ENCODE assay signal across 3 cellular contexts in the genomic region with DNA sequence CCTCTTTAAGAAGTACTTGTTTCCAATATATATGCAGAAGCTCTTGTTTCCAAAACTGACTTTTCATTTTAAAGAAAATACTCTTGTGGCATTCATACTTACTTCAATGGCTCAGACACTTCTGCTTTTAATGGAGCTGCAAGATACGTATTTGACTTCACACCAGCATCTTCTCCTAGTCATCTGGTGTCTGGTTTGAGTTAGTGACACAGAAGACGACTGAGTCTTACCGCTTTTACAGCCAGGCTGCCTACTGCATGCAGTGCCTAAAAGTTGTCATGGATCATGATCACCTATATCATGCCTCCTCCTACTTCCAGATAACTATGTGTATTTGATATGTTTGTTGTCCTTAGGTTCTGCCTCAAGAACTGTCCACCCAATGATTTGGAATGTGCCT.
TF ChIP-seq lines count a peak whose summit lies in the region.

No MANE protein-coding gene starts in this region.

TF ChIP-seq in SK-N-SH, 30 proteins besides CTCF, POLR2A, EP300 and RAD21 (continued from another document):
- TF ChIP-seq SIN3A (IDR thresholded peaks at IDR 0.05; ENCODE audit: borderline replicate concordance, low read depth, low read length), result no peak
- no peak for TF ChIP-seq RFX5 (IDR thresholded peaks at IDR 0.05; ENCODE audit: low read length)
- no peak for TF ChIP-seq CHD2 (IDR thresholded peaks at IDR 0.05; ENCODE audit: low read length, partially characterized antibody)
- no peak for TF ChIP-seq ELF1 (IDR thresholded peaks at IDR 0.05)
- TF ChIP-seq JUND (IDR thresholded peaks at IDR 0.05), result no peak
- no peak for TF ChIP-seq NFIC (IDR thresholded peaks at IDR 0.05; ENCODE audit: borderline replicate concordance)
- no peak for TF ChIP-seq IRF3 (IDR thresholded peaks at IDR 0.05; ENCODE audit: low read depth, low read length)
- no peak for TF ChIP-seq FOXM1 (IDR thresholded peaks at IDR 0.05; ENCODE audit: low read depth)
- no peak for TF ChIP-seq NRF1 (IDR thresholded peaks at IDR 0.05; ENCODE audit: low read depth, low read length)
- TF ChIP-seq RXRA (IDR thresholded peaks at IDR 0.05; ENCODE audit: borderline replicate concordance, low read depth), result no peak
- no peak for TF ChIP-seq TEAD4 (IDR thresholded peaks at IDR 0.05; ENCODE audit: borderline replicate concordance, insufficient read depth)
- no peak for TF ChIP-seq TAF1 (IDR thresholded peaks at IDR 0.05; ENCODE audit: borderline replicate concordance, low read depth, low read length)
- no peak for TF ChIP-seq PBX3 (IDR thresholded peaks at IDR 0.05)
- TF ChIP-seq, protein P1, sequence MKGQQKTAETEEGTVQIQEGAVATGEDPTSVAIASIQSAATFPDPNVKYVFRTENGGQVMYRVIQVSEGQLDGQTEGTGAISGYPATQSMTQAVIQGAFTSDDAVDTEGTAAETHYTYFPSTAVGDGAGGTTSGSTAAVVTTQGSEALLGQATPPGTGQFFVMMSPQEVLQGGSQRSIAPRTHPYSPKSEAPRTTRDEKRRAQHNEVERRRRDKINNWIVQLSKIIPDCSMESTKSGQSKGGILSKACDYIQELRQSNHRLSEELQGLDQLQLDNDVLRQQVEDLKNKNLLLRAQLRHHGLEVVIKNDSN (IDR thresholded peaks at IDR 0.05; ENCODE audit: borderline replicate concordance, low read depth), result no peak
- TF ChIP-seq RCOR1 (IDR thresholded peaks at IDR 0.05; ENCODE audit: low read length), result no peak
TF ChIP-seq in SK-N-SH: peak in this region for 0.

TF ChIP-seq in SK-N-SH treated with all-trans-retinoic acid at 6 μM for 48 hours, 23 proteins besides CTCF, POLR2A, EP300 and RAD21:
- no peak for TF ChIP-seq TSHZ2 (CRISPR knock-in tag; IDR thresholded peaks at IDR 0.05)

TF ChIP-seq in K562, 482 proteins besides CTCF, POLR2A, EP300 and RAD21:
- TF ChIP-seq, protein P2, sequence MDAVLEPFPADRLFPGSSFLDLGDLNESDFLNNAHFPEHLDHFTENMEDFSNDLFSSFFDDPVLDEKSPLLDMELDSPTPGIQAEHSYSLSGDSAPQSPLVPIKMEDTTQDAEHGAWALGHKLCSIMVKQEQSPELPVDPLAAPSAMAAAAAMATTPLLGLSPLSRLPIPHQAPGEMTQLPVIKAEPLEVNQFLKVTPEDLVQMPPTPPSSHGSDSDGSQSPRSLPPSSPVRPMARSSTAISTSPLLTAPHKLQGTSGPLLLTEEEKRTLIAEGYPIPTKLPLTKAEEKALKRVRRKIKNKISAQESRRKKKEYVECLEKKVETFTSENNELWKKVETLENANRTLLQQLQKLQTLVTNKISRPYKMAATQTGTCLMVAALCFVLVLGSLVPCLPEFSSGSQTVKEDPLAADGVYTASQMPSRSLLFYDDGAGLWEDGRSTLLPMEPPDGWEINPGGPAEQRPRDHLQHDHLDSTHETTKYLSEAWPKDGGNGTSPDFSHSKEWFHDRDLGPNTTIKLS (IDR thresholded peaks at IDR 0.05; ENCODE audit: borderline replicate concordance, low read depth), result no peak
- TF ChIP-seq SNRNP70 (optimal IDR thresholded peaks at IDR 0.05; ENCODE audit: low read depth, low read length) (no peak), CREB3 (tag; conservative IDR thresholded peaks at IDR 0.05; ENCODE audit: low read depth) (no peak), PRPF4 (IDR thresholded peaks at IDR 0.05; ENCODE audit: insufficient read depth, low read depth, low read length, poor library complexity, severe bottlenecking) (no peak), ZNF274 (IDR thresholded peaks at IDR 0.05; ENCODE audit: borderline replicate concordance, low read depth, low read length) (no peak), ZFP30 (CRISPR knock-in tag; IDR thresholded peaks at IDR 0.05; ENCODE audit: borderline replicate concordance) (no peak), SAFB2 (IDR thresholded peaks at IDR 0.05; ENCODE audit: borderline replicate concordance, low read depth, low read length, severe bottlenecking) (no peak), ZNF75A (CRISPR knock-in tag; IDR thresholded peaks at IDR 0.05) (no peak), NR2C1 (IDR thresholded peaks at IDR 0.05) (no peak), NR2C1 (tag; IDR thresholded peaks at IDR 0.05) (no peak), DMBX1 (CRISPR knock-in tag; IDR thresholded peaks at IDR 0.05; ENCODE audit: borderline replicate concordance) (no peak), TRIM28 (IDR thresholded peaks at IDR 0.05) (no peak), NR1H2 (CRISPR knock-in tag; IDR thresholded peaks at IDR 0.05) (no peak), MEIS2 (IDR thresholded peaks at IDR 0.05; ENCODE audit: partially characterized antibody) (no peak), ZNF324 (CRISPR knock-in tag; IDR thresholded peaks at IDR 0.05) (no peak), ZNF23 (CRISPR knock-in tag; IDR thresholded peaks at IDR 0.05) (no peak)
